In genomic region chr9:33447404-33448158, GRCh38 we compare ENCODE assay signal across 8 cellular contexts. TPM values are rescaled to one million over a fixed set of nuclear protein-coding genes. Genes with fewer than 3 reads are reported as not detected.
A peak's percentile ranks its signal among the peaks of the same experiment; 100 is the strongest.
DNase-seq lines count a peak whose midpoint lies in the region; ATAC-seq, FAIRE-seq and TF ChIP-seq lines count a peak whose summit lies in the region.

Gene AQP3 (minus strand): TSS chr9:33447593. CDS start chr9:33447530, 63 bp downstream.

- TF ChIP-seq CTCF in OCI-LY1 (IDR thresholded peaks at IDR 0.05; ENCODE audit: low read length) (peak; percentile 42; the same call in 1 of the 2 replicates), upper lobe of left lung (IDR thresholded peaks at IDR 0.05) (peak in 4 of 6 experiments; percentile 29 to 50 (median 34))

- peak; percentile 20 for ATAC-seq in HG02852 (IDR thresholded peaks at IDR 0.05; ENCODE audit: unreplicated experiment)
- peak; percentile 76 to 90 for ATAC-seq in upper lobe of left lung (ENCODE audit: low FRiP score in 2 of 2)
- ATAC-seq in GM18858 (IDR thresholded peaks at IDR 0.05; ENCODE audit: unreplicated experiment) = no peak

- H3K4me3 ChIP-seq in OCI-LY1 (ENCODE audit: low read depth, low read length, poor library complexity, severe bottlenecking) (peak within 1 kb of the TSS; percentile 64), upper lobe of left lung (peak within 1 kb of the TSS; percentile 23 to 63 (median 56))

- intact Hi-C loops in activated T-helper 2 cell treated with anti-CD3 and anti-CD28 coated beads, Interferon-gamma antibody, Interleukin-2, Interleukin-4, amounts not matched to agents 10 μg/mL and 5 μg/mL and 100 μg/mL, durations not matched to agents 14 hours and 24 hours and 36 hours (cut with micrococcal nuclease) = loop anchor here (1.0 to 2.0 kb wide), 3 partner anchors 27 to 157 kb away; partner anchors contain the start of gene NFX1

- H3K36me3 ChIP-seq in OCI-LY1 (ENCODE audit: insufficient read depth, low read length) = no peaks in the 10 kb centered on the region
- peaks cover 0 to 3% (median 1%) of the 10 kb centered on the region in 4 donors for H3K36me3 ChIP-seq in upper lobe of left lung

- TF ChIP-seq POLR2A in upper lobe of left lung (IDR thresholded peaks at IDR 0.05) = peak in 2 of 4 donors; percentile 32 to 77

- H3K4me1 ChIP-seq in OCI-LY1 (ENCODE audit: insufficient read depth, low read length, severe bottlenecking) (peaks cover 26% of the 10 kb centered on the region), upper lobe of left lung (peaks cover 14 to 43% (median 34%) of the 10 kb centered on the region in 4 donors)

- H3K9me2 ChIP-seq in OCI-LY1 (ENCODE audit: low read depth, low read length) = no peaks in the 10 kb centered on the region

- H3K9me3 Mint-ChIP-seq in activated T-helper 2 cell treated with anti-CD3 and anti-CD28 coated beads, Interferon-gamma antibody, Interleukin-2, Interleukin-4, amounts not matched to agents 10 μg/mL and 5 μg/mL and 100 μg/mL, durations not matched to agents 14 hours and 24 hours and 36 hours = no peaks in the 10 kb centered on the region

- H3K4me3 Mint-ChIP-seq in activated T-helper 2 cell treated with anti-CD3 and anti-CD28 coated beads, Interferon-gamma antibody, Interleukin-2, Interleukin-4, amounts not matched to agents 10 μg/mL and 5 μg/mL and 100 μg/mL, durations not matched to agents 14 hours and 24 hours and 36 hours (ENCODE audit: low read depth) = peak within 1 kb of the TSS; percentile 81

- peak within 1 kb of the TSS; percentile 83 for H3K4me2 ChIP-seq in OCI-LY1 (ENCODE audit: low read length)

- 3 to 9% methylated on average over 4 to 47 of the region's 48 CpGs for WGBS in upper lobe of left lung, 2 donors

- H3K27ac ChIP-seq in OCI-LY1 (ENCODE audit: low read depth, low read length, poor library complexity, severe bottlenecking) = peak within 1 kb of the TSS; percentile 86
- H3K27ac ChIP-seq in upper lobe of left lung = peak within 1 kb of the TSS; percentile 52 to 89 (median 74)

- H3K27ac Mint-ChIP-seq in activated T-helper 2 cell treated with anti-CD3 and anti-CD28 coated beads, Interferon-gamma antibody, Interleukin-2, Interleukin-4, amounts not matched to agents 10 μg/mL and 5 μg/mL and 100 μg/mL, durations not matched to agents 14 hours and 24 hours and 36 hours = peak within 1 kb of the TSS; percentile 79

- peak in 1 of 4 donors; percentile 15 for TF ChIP-seq EP300 in upper lobe of left lung (IDR thresholded peaks at IDR 0.05)

- H3K9me3 ChIP-seq in OCI-LY1 (ENCODE audit: low read length) = no peaks in the 10 kb centered on the region
- no peaks in the 10 kb centered on the region for H3K9me3 ChIP-seq in upper lobe of left lung

- no peaks in the 10 kb centered on the region for H3K36me3 Mint-ChIP-seq in activated T-helper 2 cell treated with anti-CD3 and anti-CD28 coated beads, Interferon-gamma antibody, Interleukin-2, Interleukin-4, amounts not matched to agents 10 μg/mL and 5 μg/mL and 100 μg/mL, durations not matched to agents 14 hours and 24 hours and 36 hours (ENCODE audit: low read depth)

- H3K9ac ChIP-seq in OCI-LY1 (ENCODE audit: low read length) = peak within 1 kb of the TSS; percentile 64

- H4K20me1 ChIP-seq in OCI-LY1 (ENCODE audit: insufficient read depth, low read length) = no peaks in the 10 kb centered on the region

- peak; percentile 46 for DNase-seq in EH (ENCODE audit: low read depth)
- DNase-seq in activated T-helper 2 cell treated with anti-CD3 and anti-CD28 coated beads, Interferon-gamma antibody, Interleukin-2, Interleukin-4, amounts not matched to agents 10 μg/mL and 5 μg/mL and 100 μg/mL, durations not matched to agents 14 hours and 24 hours and 36 hours (ENCODE audit: low spot score) = peak; percentile 75
- peak; percentile 54 to 84 for DNase-seq in frontal cortex (ENCODE audit: low spot score in 2 of 2)
- DNase-seq in occipital lobe (lab: John Stamatoyannopoulos, UW) = peak; percentile 29
- peak; percentile 69 to 96 for DNase-seq in upper lobe of left lung

- H3K4me1 Mint-ChIP-seq in activated T-helper 2 cell treated with anti-CD3 and anti-CD28 coated beads, Interferon-gamma antibody, Interleukin-2, Interleukin-4, amounts not matched to agents 10 μg/mL and 5 μg/mL and 100 μg/mL, durations not matched to agents 14 hours and 24 hours and 36 hours (ENCODE audit: low read depth) = peaks cover 30% of the 10 kb centered on the region

- no peak for FAIRE-seq in frontal cortex (lab: Jason Lieb, UNC)

- H3F3A ChIP-seq in OCI-LY1 (ENCODE audit: insufficient read depth, low read length) = no peaks in the 10 kb centered on the region

- peak within 1 kb of the TSS; percentile 11; the same call in 1 of the 2 replicates for H2AFZ ChIP-seq in OCI-LY1 (ENCODE audit: low read length)

- H3K27me3 ChIP-seq in OCI-LY1 (ENCODE audit: insufficient read depth, low read length) = no peaks in the 10 kb centered on the region
- H3K27me3 ChIP-seq in upper lobe of left lung = no peaks in the 10 kb centered on the region

- no peaks in the 10 kb centered on the region for H3K79me2 ChIP-seq in OCI-LY1 (ENCODE audit: insufficient read depth, low read length)

- no peaks in the 10 kb centered on the region for H3K27me3 Mint-ChIP-seq in activated T-helper 2 cell treated with anti-CD3 and anti-CD28 coated beads, Interferon-gamma antibody, Interleukin-2, Interleukin-4, amounts not matched to agents 10 μg/mL and 5 μg/mL and 100 μg/mL, durations not matched to agents 14 hours and 24 hours and 36 hours (ENCODE audit: low read depth)

RNA-seq across cellular contexts. Expression of gene AQP3, which starts in this region (rescaled TPM):
- total RNA-seq in activated T-helper 2 cell treated with anti-CD3 and anti-CD28 coated beads, Interferon-gamma antibody, Interleukin-2, Interleukin-4, amounts not matched to agents 10 μg/mL and 5 μg/mL and 100 μg/mL, durations not matched to agents 14 hours and 24 hours and 36 hours = 2.1 TPM in 2 replicates
- total RNA-seq in frontal cortex = not detected
- not detected for total RNA-seq in occipital lobe
- 100 to 1,000 TPM in 5 of 6 donors, 10 to 100 TPM in 1; 62.5 to 468 (median 201) TPM for total RNA-seq in upper lobe of left lung

Comparison
In these comparisons a context has a peak if more than half of its experiments do, and no peak if none do; other contexts are left out.
1. RNA of gene AQP3 (total RNA-seq): 62.5 to 468 TPM in upper lobe of left lung; 2.1 TPM in activated T-helper 2 cell treated with anti-CD3 and anti-CD28 coated beads, Interferon-gamma antibody, Interleukin-2, Interleukin-4, amounts not matched to agents 10 μg/mL and 5 μg/mL and 100 μg/mL, durations not matched to agents 14 hours and 24 hours and 36 hours, not detected in frontal cortex (single experiment) and not detected in occipital lobe (single experiment); every median in the first group is over 10 times any median in the second.
2. Peak in DNase-seq in frontal cortex; RNA of the gene not detected or under 1 TPM.
3. Peak in DNase-seq in occipital lobe; RNA of the gene not detected or under 1 TPM.
4. DNase-seq: peak in every context shown above with its lines; median percentile 82 in upper lobe of left lung; 75 in activated T-helper 2 cell treated with anti-CD3 and anti-CD28 coated beads, Interferon-gamma antibody, Interleukin-2, Interleukin-4, amounts not matched to agents 10 μg/mL and 5 μg/mL and 100 μg/mL, durations not matched to agents 14 hours and 24 hours and 36 hours; 69 in frontal cortex; 46 in EH; 29 in occipital lobe.